26 cellular contexts compared by ENCODE assay signal in genomic region chr12:117010693-117011451, GRCh38.
A peak's percentile ranks its signal among the peaks of the same experiment; 100 is the strongest.
DNase-seq lines count a peak whose midpoint lies in the region; ATAC-seq and TF ChIP-seq lines count a peak whose summit lies in the region.
"Had no signal": no experiment of that assay in that cellular context is flagged by ENCODE, and none has a peak within 500 bp of the region (broad histone marks: within the 10 kb centered on the region; RNA-seq: fewer than 3 reads in every experiment).

No MANE protein-coding gene starts in this region.

- peaks cover 0 to 2% (median 0%) of the 10 kb centered on the region in 3 donors for H3K27me3 Mint-ChIP-seq in CD14-positive monocyte (ENCODE audit: low read depth in 3 of 3)
- H3K27me3 Mint-ChIP-seq: activated CD4-positive, alpha-beta T cell treated with anti-CD3 and anti-CD28 coated beads for 36 hours; activated naive CD8-positive, alpha-beta T cell; CD4-positive, alpha-beta memory T cell; memory B cell; progenitor cell of endocrine pancreas had no signal

- no peak overlapping the region for H3K27ac Mint-ChIP-seq in CD14-positive monocyte
- H3K27ac Mint-ChIP-seq: activated CD4-positive, alpha-beta T cell treated with anti-CD3 and anti-CD28 coated beads for 36 hours; activated naive CD8-positive, alpha-beta T cell; memory B cell; T-helper 1 cell treated with Interleukin-12 subunit alpha and Interleukin-12 subunit beta and Interleukin-4 antibody, amounts not matched to agents 30 μg/mL and 1 μg/mL, for 36 hours had no signal

- no peaks in the 10 kb centered on the region for H3K27me3 ChIP-seq in ectodermal cell (ENCODE audit: control insufficient read depth, insufficient read depth, low read length, poor library complexity, severe bottlenecking)
- no peaks in the 10 kb centered on the region for H3K27me3 ChIP-seq in vagina
- no peaks in the 10 kb centered on the region for H3K27me3 ChIP-seq in gastrocnemius medialis
- H3K27me3 ChIP-seq: MG63 had no signal

- H3K27ac ChIP-seq in ectodermal cell (ENCODE audit: insufficient read depth, low read depth, low read length, poor library complexity, severe bottlenecking) (peak overlapping the region; percentile 27), vagina (no peak overlapping the region), gastrocnemius medialis (no peak overlapping the region)
- H3K27ac ChIP-seq: thoracic aorta had no signal

- TF ChIP-seq POLR2A in vagina (IDR thresholded peaks at IDR 0.05) (no peak), gastrocnemius medialis (IDR thresholded peaks at IDR 0.05) (no peak)

- in situ Hi-C loops in gastrocnemius medialis (cut with MboI; ENCODE audit: low sequenced_read_pairs in 4 of 4): no loop called here

- H3K36me3 ChIP-seq in ectodermal cell (ENCODE audit: control insufficient read depth, insufficient read depth, low read length): peaks cover 23% of the 10 kb centered on the region
- H3K36me3 ChIP-seq in vagina: peaks cover 0 to 15% of the 10 kb centered on the region in 2 donors
- peaks cover 0 to 43% of the 10 kb centered on the region in 2 donors for H3K36me3 ChIP-seq in gastrocnemius medialis

- H3K4me3 ChIP-seq in ectodermal cell (ENCODE audit: insufficient read depth, low read depth, low read length) (no peak overlapping the region), vagina (no peak overlapping the region), gastrocnemius medialis (no peak overlapping the region)
- H3K4me3 ChIP-seq: MG63, thoracic aorta had no signal

- DNase-seq in Right ventricle myocardium superior: no peak
- no peak for DNase-seq in cardiac septum (ENCODE audit: low spot score)
- no peak for DNase-seq in left ventricle myocardium superior
- DNase-seq in stromal cell of bone marrow (ENCODE audit: low read depth): peak; percentile 25
- DNase-seq in vagina (ENCODE audit: extremely low spot score in 2 of 2): no peak
- DNase-seq in CD14-positive monocyte (ENCODE audit: low spot score): no peak
- no peak for DNase-seq in gastrocnemius medialis
- DNase-seq: activated CD4-positive, alpha-beta T cell treated with anti-CD3 and anti-CD28 coated beads for 36 hours; activated T-cell treated with anti-CD3 and anti-CD28 coated beads for 4 hours; aorta; CD4-positive, alpha-beta memory T cell; central memory CD4-positive, alpha-beta T cell; KBM-7; left cardiac atrium; MG63; NCI-H1417; NCI-H2029 treated with DMSO at 0.1 percent for 48 hours; NCI-H226; NCI-H748 treated with DMSO at 0.1 percent for 48 hours; stimulated activated naive CD8-positive, alpha-beta T cell treated with anti-CD3 and anti-CD28 coated beads, Interleukin-15, Interleukin-2, amounts not matched to agents 100 U/mL and 50 U/mL, for 24 hours had no signal

- H3K4me3 Mint-ChIP-seq in CD14-positive monocyte: no peak overlapping the region
- H3K4me3 Mint-ChIP-seq: activated CD4-positive, alpha-beta T cell treated with anti-CD3 and anti-CD28 coated beads for 36 hours; activated naive CD8-positive, alpha-beta T cell; CD4-positive, alpha-beta memory T cell; memory B cell; T-helper 1 cell treated with Interleukin-12 subunit alpha and Interleukin-12 subunit beta and Interleukin-4 antibody, amounts not matched to agents 30 μg/mL and 1 μg/mL, for 36 hours had no signal

- H3K4me1 Mint-ChIP-seq in CD14-positive monocyte: no peaks in the 10 kb centered on the region
- H3K4me1 Mint-ChIP-seq: activated CD4-positive, alpha-beta T cell treated with anti-CD3 and anti-CD28 coated beads for 36 hours; memory B cell had no signal

- H3K36me3 Mint-ChIP-seq in CD14-positive monocyte: peaks cover 50 to 55% of the 10 kb centered on the region in 2 donors

- H3K9me3 ChIP-seq in ectodermal cell (ENCODE audit: control insufficient read depth, low read length) (no peaks in the 10 kb centered on the region), vagina (no peaks in the 10 kb centered on the region), gastrocnemius medialis (no peaks in the 10 kb centered on the region)

- H3K9me3 Mint-ChIP-seq in CD14-positive monocyte: peaks cover 5 to 16% (median 8%) of the 10 kb centered on the region in 7 donors

- intact Hi-C loops in Right ventricle myocardium superior (cut with DNase I): loop anchor here (10.0 kb wide), 1 partner anchor 96 kb away; the partner anchor contains the start of gene FBXW8
- intact Hi-C loops in cardiac septum (cut with DNase I): no loop called here
- intact Hi-C loops in left ventricle myocardium superior (cut with micrococcal nuclease): no loop called here
- intact Hi-C loops in vagina (cut with DNase I): no loop called here
- intact Hi-C loops in CD14-positive monocyte (cut with micrococcal nuclease): no loop called here
- intact Hi-C loops in gastrocnemius medialis (cut with DNase I; ENCODE audit: low total_unique reads): no loop called here

- WGBS in ectodermal cell, 2 experiments: 87 to 91% methylated on average over 17 of the region's 17 CpGs

- peaks cover 23% of the 10 kb centered on the region for H3K4me1 ChIP-seq in ectodermal cell (ENCODE audit: control insufficient read depth, insufficient read depth, low read length)
- H3K4me1 ChIP-seq in vagina: peaks cover 14% of the 10 kb centered on the region
- H3K4me1 ChIP-seq in gastrocnemius medialis: no peaks in the 10 kb centered on the region

- peak; percentile 24 for ATAC-seq in Right ventricle myocardium superior (ENCODE audit: poor library complexity)
- ATAC-seq in left ventricle myocardium superior: peak; percentile 66
- no peak for ATAC-seq in gastrocnemius medialis
- ATAC-seq: activated CD4-positive, alpha-beta T cell treated with anti-CD3 and anti-CD28 coated beads for 36 hours; stimulated activated naive CD8-positive, alpha-beta T cell treated with anti-CD3 and anti-CD28 coated beads, Interleukin-15, Interleukin-2, amounts not matched to agents 100 U/mL and 50 U/mL, for 24 hours had no signal

- TF ChIP-seq CTCF in vagina (IDR thresholded peaks at IDR 0.05): no peak
- no peak for TF ChIP-seq CTCF in CD14-positive monocyte (IDR thresholded peaks at IDR 0.05)
- no peak for TF ChIP-seq CTCF in gastrocnemius medialis (IDR thresholded peaks at IDR 0.05 in 4 of 5, conservative IDR thresholded peaks at IDR 0.05 in 1 of 5)

Comparison
In these comparisons a context has a peak if more than half of its experiments do, and no peak if none do; other contexts are left out.
1. ATAC-seq: peak in Right ventricle myocardium superior (single experiment) and left ventricle myocardium superior (single experiment); none in gastrocnemius medialis (0 of 2).